Comparison of ENCODE assay signal across 22 cellular contexts in the genomic region with DNA sequence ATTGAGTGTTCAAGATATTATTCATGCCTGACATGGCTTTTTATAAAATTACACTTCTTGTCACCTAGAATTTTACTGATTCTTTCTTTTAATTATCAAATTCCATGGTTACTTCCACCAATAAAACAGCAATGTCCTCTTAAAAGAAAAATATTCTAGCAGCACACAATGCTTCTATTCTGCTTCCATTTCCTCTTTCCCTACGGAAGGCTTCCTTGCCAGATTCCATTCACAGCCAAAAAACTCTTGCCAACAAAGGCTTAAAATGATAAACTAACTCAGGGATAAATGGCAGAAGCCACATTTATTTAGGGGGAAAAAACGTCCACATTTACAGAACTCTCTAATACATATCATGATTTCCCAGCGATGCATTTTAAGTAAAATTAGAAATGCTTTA.
"Had no signal": no experiment of that assay in that cellular context is flagged by ENCODE, and none has a peak within 500 bp of the region (broad histone marks: within the 10 kb centered on the region; RNA-seq: fewer than 3 reads in every experiment).

No MANE protein-coding gene starts in this region.

- DNase-seq: activated B cell treated with CpG ODN at 0.5 μM for 24 hours; activated CD4-positive, alpha-beta T cell treated with anti-CD3 and anti-CD28 coated beads, Interleukin-2, amount 50 U/mL, for 4 hours; activated naive CD4-positive, alpha-beta T cell treated with Interleukin-2 at 50 U/mL for 16 hours; activated T-cell treated with anti-CD3 and anti-CD28 coated beads for 4 hours; activated T-cell treated with anti-CD3 and anti-CD28 coated beads, Interleukin-2, amount 50 U/mL, for 72 hours; body of pancreas; cortex of kidney; esophagus squamous epithelium; foreskin melanocyte; islet precursor cell; left ventricle myocardium inferior; ovary; right cardiac atrium; stimulated activated naive CD4-positive, alpha-beta T cell; T-helper 17 cell; T1000 had no signal

- H3K9me3 Mint-ChIP-seq: nephron had no signal

- H3K4me1 ChIP-seq: esophagus squamous epithelium, left ventricle myocardium inferior, tibial nerve, vagina had no signal

- ATAC-seq: activated T-cell treated with anti-CD3 and anti-CD28 coated beads, Interleukin-2, amount 50 U/mL, for 72 hours; right cardiac atrium; T-helper 17 cell had no signal

- H3K27ac Mint-ChIP-seq: activated B cell treated with CpG ODN at 0.5 μM for 24 hours; activated naive CD8-positive, alpha-beta T cell; activated T-cell treated with anti-CD3 and anti-CD28 coated beads, Interleukin-2, amount 50 U/mL, for 72 hours; nephron; T-helper 17 cell had no signal

- H3K4me3 ChIP-seq: body of pancreas, cardiac muscle cell, esophagus squamous epithelium, left ventricle myocardium inferior, lung, ovary, tibial nerve, vagina had no signal

- H3K36me3 Mint-ChIP-seq: activated naive CD8-positive, alpha-beta T cell had no signal

- H3K27ac ChIP-seq: cardiac muscle cell, esophagus squamous epithelium, left ventricle myocardium inferior, ovary, tibial nerve, vagina had no signal

- H3K4me3 Mint-ChIP-seq: activated B cell treated with CpG ODN at 0.5 μM for 24 hours; activated naive CD8-positive, alpha-beta T cell; activated T-cell treated with anti-CD3 and anti-CD28 coated beads, Interleukin-2, amount 50 U/mL, for 72 hours; nephron; T-helper 17 cell had no signal

- H3K27me3 Mint-ChIP-seq: activated B cell treated with CpG ODN at 0.5 μM for 24 hours; activated naive CD8-positive, alpha-beta T cell; T-helper 17 cell had no signal

- H3K27me3 ChIP-seq: body of pancreas, cardiac muscle cell, esophagus squamous epithelium, ovary, tibial nerve, vagina had no signal

- H3K9me3 ChIP-seq: body of pancreas, esophagus squamous epithelium, left ventricle myocardium inferior, ovary, tibial nerve, vagina had no signal

- H3K36me3 ChIP-seq: cardiac muscle cell, esophagus squamous epithelium, left ventricle myocardium inferior, ovary, tibial nerve, vagina had no signal

- H3K4me1 Mint-ChIP-seq: activated B cell treated with CpG ODN at 0.5 μM for 24 hours, nephron, T-helper 17 cell had no signal
